Comparison of ENCODE assay signal across 21 cellular contexts in genomic region chr3:78255403-78255802, GRCh38.
DNase-seq lines count a peak whose midpoint lies in the region; ATAC-seq and TF ChIP-seq lines count a peak whose summit lies in the region.
"Had no signal": no experiment of that assay in that cellular context is flagged by ENCODE, and none has a peak within 500 bp of the region (broad histone marks: within the 10 kb centered on the region; RNA-seq: fewer than 3 reads in every experiment).

No MANE protein-coding gene starts in this region.

- peaks cover 8% of the 10 kb centered on the region for H3K4me1 Mint-ChIP-seq in endodermal cell
- H3K4me1 Mint-ChIP-seq in nephron progenitor cell = no peaks in the 10 kb centered on the region
- H3K4me1 Mint-ChIP-seq: activated naive CD4-positive, alpha-beta T cell treated with anti-CD3 and anti-CD28 coated beads, Interleukin-2, amount 10 ng/mL, durations not matched to agents 7 days and 5 days; stimulated activated naive B cell treated with anti-CD40 and anti-IgM and Interleukin-4, amounts not matched to agents 10 μg/mL and 1 μg/mL and 100 μg/mL, for 72 hours had no signal

- TF ChIP-seq CTCF in endodermal cell (conservative IDR thresholded peaks at IDR 0.05) = no peak
- TF ChIP-seq CTCF in vagina (IDR thresholded peaks at IDR 0.05) = no peak
- TF ChIP-seq CTCF in nephron progenitor cell (IDR thresholded peaks at IDR 0.05) = no peak

- H3K27ac ChIP-seq in endodermal cell (ENCODE audit: low read depth, low read length) (no peak overlapping the region), vagina (no peak overlapping the region)
- H3K27ac ChIP-seq: body of pancreas, tibial artery had no signal

- no peak overlapping the region for H3K4me3 Mint-ChIP-seq in endodermal cell
- no peak overlapping the region for H3K4me3 Mint-ChIP-seq in nephron progenitor cell
- H3K4me3 Mint-ChIP-seq: activated naive CD4-positive, alpha-beta T cell treated with anti-CD3 and anti-CD28 coated beads, Interleukin-2, amount 10 ng/mL, durations not matched to agents 7 days and 5 days; dendritic cell treated with granulocyte-macrophage colony-stimulating factor and Interleukin-4, amounts not matched to agents 40 ng/mL and 50 ng/mL, for 4 days; nephron; stimulated activated naive B cell treated with anti-CD40 and anti-IgM and Interleukin-4, amounts not matched to agents 10 μg/mL and 1 μg/mL and 100 μg/mL, for 72 hours had no signal

- no peaks in the 10 kb centered on the region for H3K4me1 ChIP-seq in endodermal cell (ENCODE audit: control insufficient read depth, insufficient read depth, low read length)
- H3K4me1 ChIP-seq in vagina = no peaks in the 10 kb centered on the region
- H3K4me1 ChIP-seq: body of pancreas had no signal

- ATAC-seq in HG02623 (IDR thresholded peaks at IDR 0.05; ENCODE audit: unreplicated experiment) = no peak
- ATAC-seq: body of pancreas; esophagus mucosa; left cardiac atrium; stimulated activated naive B cell treated with anti-CD40 and anti-IgM and Interleukin-4, amounts not matched to agents 10 μg/mL and 1 μg/mL and 100 μg/mL, for 72 hours had no signal

- WGBS in endodermal cell (ENCODE audit: insufficient coverage in 1 of 2, insufficient read length in 1 of 2), 2 experiments = no CpG with 5 or more reads among the region's 1 CpG

- H3K27me3 Mint-ChIP-seq in endodermal cell (ENCODE audit: insufficient read depth) (no peaks in the 10 kb centered on the region), nephron progenitor cell (ENCODE audit: low read depth, poor library complexity) (no peaks in the 10 kb centered on the region)
- H3K27me3 Mint-ChIP-seq: activated naive CD4-positive, alpha-beta T cell treated with anti-CD3 and anti-CD28 coated beads, Interleukin-2, amount 10 ng/mL, durations not matched to agents 7 days and 5 days; dendritic cell treated with granulocyte-macrophage colony-stimulating factor and Interleukin-4, amounts not matched to agents 40 ng/mL and 50 ng/mL, for 4 days; stimulated activated naive B cell treated with anti-CD40 and anti-IgM and Interleukin-4, amounts not matched to agents 10 μg/mL and 1 μg/mL and 100 μg/mL, for 72 hours had no signal

- no peak for TF ChIP-seq POLR2A in vagina (IDR thresholded peaks at IDR 0.05)

- intact Hi-C loops in vagina (cut with DNase I) = no loop called here

- H3K36me3 ChIP-seq in endodermal cell (ENCODE audit: control insufficient read depth, insufficient read depth, low read length) (no peaks in the 10 kb centered on the region), vagina (no peaks in the 10 kb centered on the region)
- H3K36me3 ChIP-seq: tibial artery had no signal

- DNase-seq in EH (ENCODE audit: low read depth) (peak; percentile 89), RKO (ENCODE audit: low spot score) (peak; percentile 5), endodermal cell (no peak), non-pigmented ciliary epithelial cell (ENCODE audit: low read depth) (peak; percentile 63), vagina (ENCODE audit: extremely low spot score in 2 of 2) (no peak), nephron progenitor cell (no peak)
- no peak for DNase-seq in stimulated activated CD4-positive, alpha-beta T cell treated with anti-CD3 and anti-CD28 coated beads, Interleukin-4, amount 100 ng/mL, for 1 hour
- DNase-seq: activated CD4-positive, alpha-beta T cell treated with anti-CD3 and anti-CD28 coated beads for 48 hours; activated naive CD4-positive, alpha-beta T cell treated with anti-CD3 and anti-CD28 coated beads, Interleukin-2, amount 10 ng/mL, durations not matched to agents 7 days and 5 days; body of pancreas; DMS53; left cardiac atrium; NCI-H2029; NCI-H524 treated with DMSO at 0.1 percent for 48 hours; SHP77 treated with DMSO at 0.1 percent for 48 hours; stimulated activated naive B cell treated with anti-CD40 and anti-IgM and Interleukin-4, amounts not matched to agents 10 μg/mL and 1 μg/mL and 100 μg/mL, for 72 hours; tibial artery had no signal

- H3K9me3 Mint-ChIP-seq in endodermal cell (peaks cover 3% of the 10 kb centered on the region), nephron progenitor cell (no peaks in the 10 kb centered on the region)

- H3K27ac Mint-ChIP-seq in endodermal cell (no peak overlapping the region), nephron progenitor cell (no peak overlapping the region)
- H3K27ac Mint-ChIP-seq: activated naive CD4-positive, alpha-beta T cell treated with anti-CD3 and anti-CD28 coated beads, Interleukin-2, amount 10 ng/mL, durations not matched to agents 7 days and 5 days; dendritic cell treated with granulocyte-macrophage colony-stimulating factor and Interleukin-4, amounts not matched to agents 40 ng/mL and 50 ng/mL, for 4 days; nephron; stimulated activated naive B cell treated with anti-CD40 and anti-IgM and Interleukin-4, amounts not matched to agents 10 μg/mL and 1 μg/mL and 100 μg/mL, for 72 hours had no signal

- H3K9ac ChIP-seq in endodermal cell (ENCODE audit: extremely low read depth, low read length, poor library complexity, severe bottlenecking) = no peak overlapping the region

- H3K36me3 Mint-ChIP-seq in endodermal cell (ENCODE audit: low read depth) = no peaks in the 10 kb centered on the region
- H3K36me3 Mint-ChIP-seq in nephron progenitor cell (ENCODE audit: low read depth) = no peaks in the 10 kb centered on the region
- H3K36me3 Mint-ChIP-seq: activated naive CD4-positive, alpha-beta T cell treated with anti-CD3 and anti-CD28 coated beads, Interleukin-2, amount 10 ng/mL, durations not matched to agents 7 days and 5 days; stimulated activated naive B cell treated with anti-CD40 and anti-IgM and Interleukin-4, amounts not matched to agents 10 μg/mL and 1 μg/mL and 100 μg/mL, for 72 hours had no signal

- peaks cover 24% of the 10 kb centered on the region for H3K9me3 ChIP-seq in endodermal cell (ENCODE audit: control insufficient read depth, low read length)
- H3K9me3 ChIP-seq in vagina = no peaks in the 10 kb centered on the region
- H3K9me3 ChIP-seq: body of pancreas, tibial artery had no signal

- H3K27me3 ChIP-seq in endodermal cell (ENCODE audit: control insufficient read depth, insufficient read depth, low read length, poor library complexity, severe bottlenecking) (no peaks in the 10 kb centered on the region), vagina (no peaks in the 10 kb centered on the region)
- H3K27me3 ChIP-seq: body of pancreas, tibial artery had no signal

- H3K4me3 ChIP-seq in endodermal cell (ENCODE audit: low read length) = peak overlapping the region; percentile 16
- no peak overlapping the region for H3K4me3 ChIP-seq in vagina
- H3K4me3 ChIP-seq: body of pancreas, tibial artery had no signal

Comparison
In these comparisons a context has a peak if more than half of its experiments do, and no peak if none do; other contexts are left out.
1. DNase-seq: peak in EH (single experiment), RKO (single experiment) and non-pigmented ciliary epithelial cell (single experiment); none in endodermal cell (single experiment), vagina (0 of 2), nephron progenitor cell (single experiment) and stimulated activated CD4-positive, alpha-beta T cell treated with anti-CD3 and anti-CD28 coated beads, Interleukin-4, amount 100 ng/mL, for 1 hour (single experiment).